ENCODE assay signal across 16 cellular contexts in genomic region chr9:111263116-111263515, GRCh38.
DNase-seq lines count a peak whose midpoint lies in the region; TF ChIP-seq lines count a peak whose summit lies in the region.
"Had no signal": no experiment of that assay in that cellular context is flagged by ENCODE, and none has a peak within 500 bp of the region (broad histone marks: within the 10 kb centered on the region; RNA-seq: fewer than 3 reads in every experiment).

No MANE protein-coding gene starts in this region.

- DNase-seq in SJCRH30 (peak; percentile 22 to 68), neural progenitor cell (ENCODE audit: low spot score) (no peak), type B pancreatic cell (ENCODE audit: extremely low spot score, unreplicated experiment) (no peak), NCI-H1436 treated with DMSO at 0.1 percent for 48 hours (lab: John Stamatoyannopoulos, UW) (no peak), MCF 10A (ENCODE audit: unreplicated experiment) (no peak), NCI-H1694 treated with DMSO at 0.1 percent for 48 hours (lab: John Stamatoyannopoulos, UW) (no peak)
- DNase-seq: C1 segment of cervical spinal cord; Calu3; CD4-positive, alpha-beta memory T cell; COR-L47; DMS53; DMS79 treated with DMSO at 0.1 percent for 48 hours; GF-D8; GOT3; H7; HCEC 1CT had no signal

- TF ChIP-seq CTCF in neural progenitor cell (IDR thresholded peaks at IDR 0.05), result no peak
- TF ChIP-seq CTCF in type B pancreatic cell (conservative IDR thresholded peaks at IDR 0.05), result no peak
- TF ChIP-seq CTCF in MCF 10A (IDR thresholded peaks at IDR 0.05; ENCODE audit: unreplicated experiment), result no peak

- no peaks in the 10 kb centered on the region for H4K20me1 ChIP-seq in neural progenitor cell (ENCODE audit: low read depth)

- H3K4me3 ChIP-seq in SJCRH30 (no peak overlapping the region), neural progenitor cell (no peak overlapping the region)

- no TSS peak for BruUV-seq in MCF 10A (replicated peaks; lab: Mats Ljungman, UMichigan)

- POLR2A ChIA-PET in MCF 10A (lab: Yijun Ruan, JAX), result interaction anchor here (1.2 kb wide), 1 partner anchor 12 kb away, joined by 3 read pairs; no protein-coding TSS in a partner anchor

- 0 out of 2 replicates have a peak, but pooled peaks cover 5% of the 10 kb centered on the region for H3K4me1 ChIP-seq in SJCRH30
- H3K4me1 ChIP-seq in neural progenitor cell, result peaks cover 11% of the 10 kb centered on the region

- no peaks in the 10 kb centered on the region for H3K79me2 ChIP-seq in neural progenitor cell (ENCODE audit: low read depth)

- H3K27me3 ChIP-seq in SJCRH30 (no peaks in the 10 kb centered on the region), neural progenitor cell (no peaks in the 10 kb centered on the region)

- H3K4me2 ChIP-seq in neural progenitor cell, result peak overlapping the region; percentile 1

- H3K27ac ChIP-seq in SJCRH30 (no peak overlapping the region), neural progenitor cell (no peak overlapping the region)

- H3K9me3 ChIP-seq in SJCRH30 (replicated peaks) (no peaks in the 10 kb centered on the region), neural progenitor cell (ENCODE audit: low read depth) (no peaks in the 10 kb centered on the region)

- H3F3A ChIP-seq in neural progenitor cell (ENCODE audit: low read depth), result no peaks in the 10 kb centered on the region

- peaks cover 29% of the 10 kb centered on the region for H3K9me3 Mint-ChIP-seq in neural progenitor cell
- H3K9me3 Mint-ChIP-seq in type B pancreatic cell, result peaks cover 15% of the 10 kb centered on the region
- H3K9me3 Mint-ChIP-seq in MCF 10A (ENCODE audit: unreplicated experiment), result no peaks in the 10 kb centered on the region

- peak overlapping the region; percentile 37 for H2AFZ ChIP-seq in neural progenitor cell (replicated peaks)

- CTCF ChIA-PET in MCF 10A (lab: Yijun Ruan, JAX), result no interaction called here

- H3K4me3 Mint-ChIP-seq in neural progenitor cell, result no peak overlapping the region
- no peak overlapping the region for H3K4me3 Mint-ChIP-seq in type B pancreatic cell
- H3K4me3 Mint-ChIP-seq in MCF 10A (ENCODE audit: unreplicated experiment), result no peak overlapping the region
- H3K4me3 Mint-ChIP-seq: CD4-positive, alpha-beta memory T cell had no signal

- no peak overlapping the region for H3K9ac ChIP-seq in neural progenitor cell

- intact Hi-C loops in MCF 10A (cut with micrococcal nuclease), result no loop called here

- no peaks in the 10 kb centered on the region for H3K36me3 ChIP-seq in SJCRH30
- H3K36me3 ChIP-seq in neural progenitor cell, result no peaks in the 10 kb centered on the region

- H3K27ac Mint-ChIP-seq in neural progenitor cell (no peak overlapping the region), type B pancreatic cell (peak overlapping the region; percentile 3), MCF 10A (ENCODE audit: low read depth, unreplicated experiment) (no peak overlapping the region)
- H3K27ac Mint-ChIP-seq: CD4-positive, alpha-beta memory T cell had no signal

- H3K36me3 Mint-ChIP-seq in neural progenitor cell, result no peaks in the 10 kb centered on the region
- no peaks in the 10 kb centered on the region for H3K36me3 Mint-ChIP-seq in type B pancreatic cell
- H3K36me3 Mint-ChIP-seq in MCF 10A (ENCODE audit: insufficient read depth, unreplicated experiment), result peaks cover 6% of the 10 kb centered on the region

- H3K4me1 Mint-ChIP-seq in neural progenitor cell (peaks cover 10% of the 10 kb centered on the region), type B pancreatic cell (ENCODE audit: unreplicated experiment) (peaks cover 10% of the 10 kb centered on the region), MCF 10A (ENCODE audit: insufficient read depth, unreplicated experiment) (no peaks in the 10 kb centered on the region)
- H3K4me1 Mint-ChIP-seq: CD4-positive, alpha-beta memory T cell had no signal

- H3K27me3 Mint-ChIP-seq in neural progenitor cell (ENCODE audit: insufficient read depth, low read depth) (no peaks in the 10 kb centered on the region), type B pancreatic cell (peaks cover 5% of the 10 kb centered on the region), MCF 10A (ENCODE audit: insufficient read depth, unreplicated experiment) (no peaks in the 10 kb centered on the region)

Comparison
In these comparisons a context has a peak if more than half of its experiments do, and no peak if none do; other contexts are left out.
1. DNase-seq: peak in SJCRH30 (2 of 2); none in neural progenitor cell (single experiment), type B pancreatic cell (single experiment), NCI-H1436 treated with DMSO at 0.1 percent for 48 hours (single experiment), MCF 10A (single experiment) and NCI-H1694 treated with DMSO at 0.1 percent for 48 hours (single experiment).